ENCODE assay signal across 15 cellular contexts in the genomic region with DNA sequence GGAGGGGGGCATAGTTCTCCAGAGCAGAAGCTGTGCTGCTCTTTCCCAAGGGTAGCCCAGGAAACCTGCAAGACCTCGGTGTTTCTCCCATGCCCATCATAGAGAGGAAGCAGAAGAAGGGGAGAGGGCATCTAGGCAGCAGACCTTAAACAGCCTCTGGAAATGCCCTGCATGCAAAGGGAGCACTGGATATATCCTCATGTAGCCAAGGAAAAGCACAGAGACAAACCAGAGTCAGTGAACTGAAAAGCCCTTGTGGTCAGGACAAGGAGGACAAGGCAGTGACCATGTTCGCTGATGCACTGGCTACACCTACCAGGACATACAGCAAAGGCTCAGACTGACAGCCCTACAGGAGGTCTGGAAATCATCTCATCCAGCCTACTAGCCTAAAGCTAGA. TPM values are rescaled to one million over a fixed set of nuclear protein-coding genes. Genes with fewer than 3 reads are reported as not detected.
A peak's percentile ranks its signal among the peaks of the same experiment; 100 is the strongest.
DNase-seq lines count a peak whose midpoint lies in the region; ATAC-seq, FAIRE-seq and TF ChIP-seq lines count a peak whose summit lies in the region.
"Had no signal": no experiment of that assay in that cellular context is flagged by ENCODE, and none has a peak within 500 bp of the region (broad histone marks: within the 10 kb centered on the region; RNA-seq: fewer than 3 reads in every experiment).

No MANE protein-coding gene starts in this region.

- 46% methylated on average over 2 of the region's 2 CpGs for WGBS in A549 (ENCODE audit: missing lambda C conversion rate)
- WGBS in mesendoderm (ENCODE audit: extremely low coverage, insufficient coverage, low lambda C conversion rate), result no CpG with 5 or more reads among the region's 2 CpGs

- in situ Hi-C loops in SK-MEL-5 (cut with HindIII; ENCODE audit: low pct_unique_long_range_greater_than_20kb, low sequenced_read_pairs), result loop anchor here (10.0 kb wide), 1 partner anchor 51 kb away; no protein-coding TSS in a partner anchor

- H3K27me3 ChIP-seq in GM23338 (ENCODE audit: insufficient read depth), result no peaks in the 10 kb centered on the region
- no peaks in the 10 kb centered on the region for H3K27me3 ChIP-seq in mesendoderm (ENCODE audit: insufficient read depth, low read length, poor library complexity)
- peaks cover 8% of the 10 kb centered on the region for H3K27me3 ChIP-seq in CD8-positive, alpha-beta T cell (ENCODE audit: insufficient read depth, low read length)
- H3K27me3 ChIP-seq: sigmoid colon, SJCRH30, vagina had no signal

- H4K8ac ChIP-seq in mesendoderm (ENCODE audit: low read depth, low read length), result no peak overlapping the region

- H3K9me3 Mint-ChIP-seq in GM23338, result no peaks in the 10 kb centered on the region; the same call in 2 of the 3 replicates
- no peaks in the 10 kb centered on the region for H3K9me3 Mint-ChIP-seq in CD8-positive, alpha-beta T cell
- H3K9me3 Mint-ChIP-seq: stimulated activated effector memory CD8-positive, alpha-beta T cell treated with anti-CD3 and anti-CD28 coated beads, Interleukin-12 subunit alpha, Interleukin-12 subunit beta, amount 100 ng/mL, for 72 hours had no signal

- no peaks in the 10 kb centered on the region for H3K36me3 ChIP-seq in GM23338 (ENCODE audit: insufficient read depth)
- H3K36me3 ChIP-seq in mesendoderm (ENCODE audit: control insufficient read depth, insufficient read depth, low read length), result no peaks in the 10 kb centered on the region
- no peaks in the 10 kb centered on the region for H3K36me3 ChIP-seq in CD8-positive, alpha-beta T cell (ENCODE audit: insufficient read depth, low read length)
- H3K36me3 ChIP-seq: sigmoid colon, SJCRH30, vagina had no signal

- H3K4ac ChIP-seq in mesendoderm (ENCODE audit: low read depth, low read length), result no peak overlapping the region

- intact Hi-C loops in CD8-positive, alpha-beta T cell (cut with DNase I, micrococcal nuclease), result no loop called here

- H2BK120ac ChIP-seq in mesendoderm (ENCODE audit: low read depth, low read length), result no peak overlapping the region

- peak in 1 of 2 experiments; percentile 7; a peak in 1 of 6 replicates for ATAC-seq in A549
- no peak for ATAC-seq in GM23338
- no peak for ATAC-seq in CD8-positive, alpha-beta T cell
- ATAC-seq: stimulated activated effector memory CD8-positive, alpha-beta T cell treated with anti-CD3 and anti-CD28 coated beads, Interleukin-12 subunit alpha, Interleukin-12 subunit beta, amount 100 ng/mL, for 72 hours had no signal

- no peak overlapping the region for H4K5ac ChIP-seq in mesendoderm (ENCODE audit: low read length)

- H3K27me3 Mint-ChIP-seq in GM23338 (ENCODE audit: insufficient read depth, low read depth, poor library complexity), result peaks cover 13% of the 10 kb centered on the region
- peaks cover 38% of the 10 kb centered on the region for H3K27me3 Mint-ChIP-seq in CD8-positive, alpha-beta T cell (ENCODE audit: low read depth)

- peak overlapping the region; percentile 4 for H3K18ac ChIP-seq in mesendoderm (ENCODE audit: low read length)

- H3K4me2 ChIP-seq in A549 (peak overlapping the region; percentile 65), GM23338 (no peak overlapping the region), mesendoderm (ENCODE audit: low read length) (no peak overlapping the region)

- peaks cover 3% of the 10 kb centered on the region; the same call in 1 of the 3 replicates for H3K36me3 Mint-ChIP-seq in GM23338 (ENCODE audit: low read depth)
- peaks cover 3% of the 10 kb centered on the region for H3K36me3 Mint-ChIP-seq in CD8-positive, alpha-beta T cell
- H3K36me3 Mint-ChIP-seq: stimulated activated effector memory CD8-positive, alpha-beta T cell treated with anti-CD3 and anti-CD28 coated beads, Interleukin-12 subunit alpha, Interleukin-12 subunit beta, amount 100 ng/mL, for 72 hours had no signal

- CTCF ChIA-PET in A549 (lab: Yijun Ruan, JAX), result interaction anchor here (6.7 kb wide), 1 partner anchor 113 kb away, joined by 47 read pairs; no protein-coding TSS in a partner anchor
- CTCF ChIA-PET in CD8-positive, alpha-beta T cell (lab: Charles Lee), result no interaction called here

- peak overlapping the region; percentile 82 to 89 for H3K27ac ChIP-seq in A549
- no peak overlapping the region for H3K27ac ChIP-seq in GM23338 (ENCODE audit: low read depth)
- H3K27ac ChIP-seq in mesendoderm (ENCODE audit: low read depth, low read length), result no peak overlapping the region
- H3K27ac ChIP-seq in CD8-positive, alpha-beta T cell (ENCODE audit: low read depth, low read length), result no peak overlapping the region
- H3K27ac ChIP-seq: sigmoid colon, SJCRH30, vagina, VCaP had no signal

- H3K4me3 ChIP-seq in A549 (no peak overlapping the region), GM23338 (no peak overlapping the region), mesendoderm (ENCODE audit: low read length) (no peak overlapping the region)
- H3K4me3 ChIP-seq in CD8-positive, alpha-beta T cell (ENCODE audit: low read depth, low read length), result no peak overlapping the region
- H3K4me3 ChIP-seq: sigmoid colon, SJCRH30, vagina had no signal

- peaks cover 19% of the 10 kb centered on the region for H3K4me1 Mint-ChIP-seq in GM23338
- peaks cover 7% of the 10 kb centered on the region for H3K4me1 Mint-ChIP-seq in CD8-positive, alpha-beta T cell (ENCODE audit: low read depth)

- peak overlapping the region; percentile 93 for H3K27ac Mint-ChIP-seq in GM23338
- H3K27ac Mint-ChIP-seq in CD8-positive, alpha-beta T cell, result no peak overlapping the region
- H3K27ac Mint-ChIP-seq: stimulated activated effector memory CD8-positive, alpha-beta T cell treated with anti-CD3 and anti-CD28 coated beads, Interleukin-12 subunit alpha, Interleukin-12 subunit beta, amount 100 ng/mL, for 72 hours had no signal

- peak; percentile 11 to 41 for DNase-seq in A549 (ENCODE audit: low read depth in 1 of 2, low spot score in 1 of 2)
- peak; percentile 19 for DNase-seq in GM23338 (ENCODE audit: low spot score)
- DNase-seq in SK-MEL-5 (ENCODE audit: low read depth, low spot score), result peak; percentile 48
- peak; percentile 57 for DNase-seq in mesendoderm
- DNase-seq in CD8-positive, alpha-beta T cell, result no peak
- DNase-seq in GOT3 (lab: John Stamatoyannopoulos, UW), result no peak
- no peak for DNase-seq in stimulated activated CD4-positive, alpha-beta T cell treated with anti-CD3 and anti-CD28 coated beads, Interleukin-2, amount 100 ng/mL, for 24 hours
- no peak for DNase-seq in epidermal melanocyte (ENCODE audit: insufficient read length, low spot score)
- DNase-seq: NCI-H1048, NCI-H2171 treated with DMSO at 0.1 percent for 48 hours, sigmoid colon, SJCRH30 had no signal

- H3K9me3 ChIP-seq in A549, result no peaks in the 10 kb centered on the region
- no peaks in the 10 kb centered on the region for H3K9me3 ChIP-seq in CD8-positive, alpha-beta T cell (ENCODE audit: low read length)
- H3K9me3 ChIP-seq: sigmoid colon, SJCRH30, vagina had no signal

- no peaks in the 10 kb centered on the region for H4K20me1 ChIP-seq in GM23338 (replicated peaks; ENCODE audit: insufficient read depth)

- H2AFZ ChIP-seq in GM23338, result peak overlapping the region; percentile 56; the same call in 1 of the 2 replicates

- no peak for TF ChIP-seq EP300 in A549 (IDR thresholded peaks at IDR 0.05)

- H3K79me2 ChIP-seq in GM23338 (replicated peaks; ENCODE audit: insufficient read depth), result no peaks in the 10 kb centered on the region
- no peaks in the 10 kb centered on the region for H3K79me2 ChIP-seq in mesendoderm (ENCODE audit: control insufficient read depth, insufficient read depth, low read length)

- no peak overlapping the region for H2BK15ac ChIP-seq in mesendoderm (replicated peaks; ENCODE audit: low read depth)

- H2BK5ac ChIP-seq in mesendoderm (ENCODE audit: low read length), result no peak overlapping the region

- no peaks in the 10 kb centered on the region; the same call in 1 of the 2 replicates for H3F3A ChIP-seq in GM23338 (replicated peaks; ENCODE audit: low read depth)

- H3K23ac ChIP-seq in mesendoderm (ENCODE audit: low read length), result no peak overlapping the region

- TF ChIP-seq CTCF in A549 (IDR thresholded peaks at IDR 0.05) (no peak), GM23338 (conservative IDR thresholded peaks at IDR 0.05; ENCODE audit: low read depth in 2 of 2) (no peak)
- TF ChIP-seq CTCF in CD8-positive, alpha-beta T cell (IDR thresholded peaks at IDR 0.05), result no peak

- no peak for TF ChIP-seq POLR2A in A549 (IDR thresholded peaks at IDR 0.05; ENCODE audit: low read length)

- H3K79me1 ChIP-seq in mesendoderm (ENCODE audit: low read length), result no peaks in the 10 kb centered on the region

- no peak for FAIRE-seq in A549 (lab: Jason Lieb, UNC)

- H3K56ac ChIP-seq in mesendoderm (ENCODE audit: low read length), result peak overlapping the region; percentile 45

- POLR2A ChIA-PET in A549 (lab: Yijun Ruan, JAX), result interaction anchor here (1.4 kb wide), 1 partner anchor 51 kb away, joined by 3 read pairs; a partner anchor contains a TSS
- POLR2A ChIA-PET in CD8-positive, alpha-beta T cell (lab: Charles Lee), result no interaction called here

- H3K9ac ChIP-seq in mesendoderm (ENCODE audit: low read length), result no peak overlapping the region

- no peaks in the 10 kb centered on the region for H3K9me2 ChIP-seq in GM23338 (ENCODE audit: insufficient read depth)

- TF ChIP-seq RAD21 in A549 (conservative IDR thresholded peaks at IDR 0.05 in 1 of 2, IDR thresholded peaks at IDR 0.05 in 1 of 2), result no peak

- H2AK5ac ChIP-seq in mesendoderm (ENCODE audit: low read length), result no peak overlapping the region

- H3K4me1 ChIP-seq in A549 (peaks cover 42% of the 10 kb centered on the region), GM23338 (ENCODE audit: insufficient read depth) (peaks cover 7% of the 10 kb centered on the region), mesendoderm (ENCODE audit: control insufficient read depth, low read depth, low read length) (no peaks in the 10 kb centered on the region)
- H3K4me1 ChIP-seq in CD8-positive, alpha-beta T cell (ENCODE audit: insufficient read depth, low read length), result no peaks in the 10 kb centered on the region
- H3K4me1 ChIP-seq: SJCRH30 had no signal

- H3K4me3 Mint-ChIP-seq in GM23338, result no peak overlapping the region
- H3K4me3 Mint-ChIP-seq in CD8-positive, alpha-beta T cell, result no peak overlapping the region
- H3K4me3 Mint-ChIP-seq: stimulated activated effector memory CD8-positive, alpha-beta T cell treated with anti-CD3 and anti-CD28 coated beads, Interleukin-12 subunit alpha, Interleukin-12 subunit beta, amount 100 ng/mL, for 72 hours had no signal

RNA-seq across cellular contexts. Expression of a gene that starts 4.2 kb away (rescaled TPM):
- 12.5 and 17.6 TPM in 2 replicates for polyA plus RNA-seq in A549 (2011; rRNA removed)
- 7.5 and 8.1 TPM in 2 replicates for polyA plus RNA-seq in A549 (2012; cell fraction: cytosol; rRNA removed)
- polyA plus RNA-seq in A549 (2012; cell fraction: nucleus; rRNA removed), result 4.2 and 5.7 TPM in 2 replicates
- 9.5 to 11.7 TPM (median 10.6 TPM) in 3 replicates for polyA plus RNA-seq in A549 (2017; fragmentation: RNase III; extraction: RNeasy Plus Mini Kit Qiagen cat#74134 plus additional on column Dnase treatment)
- polyA minus RNA-seq in A549 (2011; rRNA and poly(A)+ RNA removed), result 28.7 and 39.4 TPM in 2 replicates
- 37.1 and 38.2 TPM in 2 replicates for total RNA-seq in GM23338 (2014; rRNA removed; shearing (Covaris generic))
- 17.9 and 18.7 TPM in 2 replicates for polyA plus RNA-seq in GM23338 (2016; fragmentation: Nextera tagmentation; extraction: Ambion mirVana)
- 36.9 and 39.2 TPM in 2 replicates for total RNA-seq in SK-MEL-5 (2014; rRNA removed; shearing (Covaris generic))
- polyA plus RNA-seq in SK-MEL-5 (2015; cell fraction: cytosol; rRNA removed), result 34.2 and 46.6 TPM in 2 replicates
- 74.9 and 97.7 TPM in 2 replicates for polyA plus RNA-seq in SK-MEL-5 (2015; cell fraction: nucleus; rRNA removed)
- polyA plus RNA-seq in mesendoderm (2013, experiment 1 of 2), result 18.9 TPM
- 17.9 TPM for polyA plus RNA-seq in mesendoderm (2013, experiment 2 of 2)
- total RNA-seq in CD8-positive, alpha-beta T cell, result 10 to 100 TPM; 20.2 to 23.1 TPM

RNA-seq across cellular contexts. Expression of a gene that starts 51.5 kb away (rescaled TPM):
- polyA plus RNA-seq in A549 (2011; rRNA removed) (206 and 227 TPM in 2 replicates), A549 (2017; fragmentation: RNase III; extraction: RNeasy Plus Mini Kit Qiagen cat#74134 plus additional on column Dnase treatment) (215 to 245 TPM (median 225 TPM) in 3 replicates), GM23338 (2016; fragmentation: Nextera tagmentation; extraction: Ambion mirVana) (339 and 378 TPM in 2 replicates)
- 43.6 and 53.6 TPM in 2 replicates for polyA plus RNA-seq in A549 (2012; cell fraction: cytosol; rRNA removed)
- 11.2 and 15.5 TPM in 2 replicates for polyA plus RNA-seq in A549 (2012; cell fraction: nucleus; rRNA removed)
- 22.0 and 49.0 TPM in 2 replicates for polyA minus RNA-seq in A549 (2011; rRNA and poly(A)+ RNA removed)
- 34.9 and 62.8 TPM in 2 replicates for total RNA-seq in GM23338 (2014; rRNA removed; shearing (Covaris generic))
- 214 TPM in 2 replicates for total RNA-seq in SK-MEL-5 (2014; rRNA removed; shearing (Covaris generic))
- polyA plus RNA-seq in SK-MEL-5 (2015; cell fraction: cytosol; rRNA removed), result 21.4 and 68.6 TPM in 2 replicates
- 25.5 and 34.8 TPM in 2 replicates for polyA plus RNA-seq in SK-MEL-5 (2015; cell fraction: nucleus; rRNA removed)
- 208 TPM for polyA plus RNA-seq in mesendoderm (2013, experiment 1 of 2)
- 207 TPM for polyA plus RNA-seq in mesendoderm (2013, experiment 2 of 2)
- total RNA-seq in CD8-positive, alpha-beta T cell, result 100 to 1,000 TPM; 191 to 204 TPM

Comparison
In these comparisons a context has a peak if more than half of its experiments do, and no peak if none do; other contexts are left out.
1. DNase-seq: peak in A549 (2 of 2), GM23338 (single experiment), SK-MEL-5 (single experiment) and mesendoderm (single experiment); none in CD8-positive, alpha-beta T cell (0 of 7), GOT3 (single experiment), stimulated activated CD4-positive, alpha-beta T cell treated with anti-CD3 and anti-CD28 coated beads, Interleukin-2, amount 100 ng/mL, for 24 hours (0 of 2) and epidermal melanocyte (single experiment).
2. H3K27ac ChIP-seq: peak in A549 (2 of 2); none in GM23338 (single experiment), mesendoderm (single experiment) and CD8-positive, alpha-beta T cell (single experiment).